Comparison of ENCODE assay signal across 8 cellular contexts in the genomic region with DNA sequence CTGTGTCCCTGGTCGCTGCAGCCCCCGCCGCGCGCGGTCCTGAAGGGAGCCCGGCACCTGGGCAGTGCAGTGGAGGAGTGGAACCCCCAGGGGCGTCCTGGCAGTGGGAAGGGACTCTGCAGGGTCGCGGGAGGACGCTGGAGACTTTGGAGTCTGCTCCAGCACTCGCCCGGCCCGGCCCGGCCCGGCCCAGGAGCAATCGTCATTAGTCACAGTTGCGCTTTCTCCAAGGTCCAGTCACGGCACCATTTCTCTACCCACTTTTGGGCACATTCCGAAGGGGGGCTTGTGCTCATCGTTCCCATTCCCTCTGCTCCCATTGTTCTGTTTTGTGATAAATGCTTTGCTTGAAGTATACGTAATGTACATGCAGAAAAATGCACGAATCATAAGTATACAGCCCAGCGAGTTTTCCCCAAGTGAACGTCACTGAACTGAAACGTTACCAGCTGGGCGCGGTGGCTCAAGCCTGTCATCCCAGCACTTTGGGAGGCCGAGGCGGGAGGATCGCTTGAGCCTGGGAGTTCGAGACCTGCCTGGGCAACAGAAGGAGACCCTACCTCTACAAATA. TPM values are rescaled to one million over a fixed set of nuclear protein-coding genes. Genes with fewer than 3 reads are reported as not detected.
DNase-seq lines count a peak whose midpoint lies in the region; ATAC-seq and TF ChIP-seq lines count a peak whose summit lies in the region.

No MANE protein-coding gene starts in this region.

- peaks cover 47% of the 10 kb centered on the region for H3K36me3 Mint-ChIP-seq in CD4-positive, alpha-beta T cell (ENCODE audit: low read depth)
- H3K36me3 Mint-ChIP-seq in memory B cell, result peaks cover 7% of the 10 kb centered on the region

- H3K9me2 ChIP-seq in GM23248 (ENCODE audit: insufficient read depth) (no peaks in the 10 kb centered on the region), OCI-LY7 (ENCODE audit: insufficient read depth, low read length) (no peaks in the 10 kb centered on the region)

- H3K27me3 Mint-ChIP-seq in CD4-positive, alpha-beta T cell, result no peaks in the 10 kb centered on the region
- no peaks in the 10 kb centered on the region for H3K27me3 Mint-ChIP-seq in memory B cell

- H2AFZ ChIP-seq in GM23248 (peak overlapping the region; percentile 77), OCI-LY7 (ENCODE audit: low read length) (peak overlapping the region; percentile 45; the same call in 1 of the 2 replicates)

- no peak for ATAC-seq in CD4-positive, alpha-beta T cell (ENCODE audit: poor library complexity)
- ATAC-seq in memory B cell (ENCODE audit: low read depth) (peak; percentile 22), upper lobe of right lung (no peak)

- H3F3A ChIP-seq in GM23248 (ENCODE audit: insufficient read depth), result peaks cover 30% of the 10 kb centered on the region

- peak overlapping the region; percentile 85 for H3K9ac ChIP-seq in GM23248

- in situ Hi-C loops in GM23248 (cut with MboI), result no loop called here

- CTCF ChIA-PET in CD4-positive, alpha-beta T cell (lab: Charles Lee), result interaction anchor here (1.5 to 3.2 kb wide), 2 partner anchors 23 to 71 kb away, joined by 6 to 15 read pairs; a partner anchor contains a TSS
- CTCF ChIA-PET in OCI-LY7 (lab: Charles Lee; ENCODE audit: unreplicated experiment), result interaction anchor here (0.6 kb wide), 1 partner anchor 46 kb away, joined by 3 read pairs; a partner anchor contains a TSS

- H3K27ac ChIP-seq in CD4-positive, alpha-beta T cell (ENCODE audit: low read depth, low read length), result peak overlapping the region; percentile 35
- H3K27ac ChIP-seq in GM23248 (peak overlapping the region; percentile 54), OCI-LY7 (ENCODE audit: low read depth, low read length, poor library complexity, severe bottlenecking) (peak overlapping the region; percentile 29), coronary artery (peak overlapping the region; percentile 94 to 95), upper lobe of right lung (peak overlapping the region; percentile 66)

- no peak for TF ChIP-seq CTCF in CD4-positive, alpha-beta T cell (IDR thresholded peaks at IDR 0.05)
- TF ChIP-seq CTCF in OCI-LY7 (conservative IDR thresholded peaks at IDR 0.05; ENCODE audit: low read length) (no peak), coronary artery (IDR thresholded peaks at IDR 0.05) (no peak), upper lobe of right lung (IDR thresholded peaks at IDR 0.05) (no peak)

- no TSS peak for BruUV-seq in OCI-LY7 (replicated peaks; lab: Mats Ljungman, UMichigan)

- peak overlapping the region; percentile 94 for H3K4me3 Mint-ChIP-seq in CD4-positive, alpha-beta T cell
- H3K4me3 Mint-ChIP-seq in memory B cell, result peak overlapping the region; percentile 93

- H3K79me2 ChIP-seq in GM23248 (ENCODE audit: insufficient read depth) (peaks cover 75% of the 10 kb centered on the region), OCI-LY7 (ENCODE audit: insufficient read depth, low read depth, low read length) (peaks cover 9% of the 10 kb centered on the region; the same call in 1 of the 2 replicates)

- DNase-seq in CD4-positive, alpha-beta T cell, result no peak
- DNase-seq in GM23248 (peak; percentile 86), OCI-LY7 (ENCODE audit: low spot score) (peak; percentile 23), coronary artery (ENCODE audit: low spot score) (no peak), memory B cell (ENCODE audit: low spot score in 2 of 2) (no peak), upper lobe of right lung (no peak), NCI-H128 (lab: John Stamatoyannopoulos, UW; ENCODE audit: unreplicated experiment) (no peak), NCI-H1694 (lab: John Stamatoyannopoulos, UW) (no peak)

- no peaks in the 10 kb centered on the region for H3K27me3 ChIP-seq in CD4-positive, alpha-beta T cell (ENCODE audit: control insufficient read depth, insufficient read depth, low read length)
- H3K27me3 ChIP-seq in GM23248 (replicated peaks; ENCODE audit: insufficient read depth) (no peaks in the 10 kb centered on the region), upper lobe of right lung (no peaks in the 10 kb centered on the region)

- H3K9me3 ChIP-seq in CD4-positive, alpha-beta T cell (ENCODE audit: control insufficient read depth, low read length), result no peaks in the 10 kb centered on the region
- H3K9me3 ChIP-seq in GM23248 (ENCODE audit: low read depth) (no peaks in the 10 kb centered on the region), OCI-LY7 (ENCODE audit: low read length) (no peaks in the 10 kb centered on the region), upper lobe of right lung (no peaks in the 10 kb centered on the region)

- peak overlapping the region; percentile 81 for H3K4me3 ChIP-seq in GM23248
- peak overlapping the region; percentile 94 for H3K4me3 ChIP-seq in OCI-LY7 (ENCODE audit: low read depth, low read length, poor library complexity, severe bottlenecking)
- peak overlapping the region; percentile 87 for H3K4me3 ChIP-seq in coronary artery
- peak overlapping the region; percentile 82 for H3K4me3 ChIP-seq in upper lobe of right lung

- H3K36me3 ChIP-seq in GM23248 (ENCODE audit: low read depth), result 0 out of 2 replicates have a peak, but pooled peaks cover under 1% of the 10 kb centered on the region
- peaks cover 55% of the 10 kb centered on the region for H3K36me3 ChIP-seq in OCI-LY7 (ENCODE audit: insufficient read depth, low read length)
- H3K36me3 ChIP-seq in upper lobe of right lung, result peaks cover 55% of the 10 kb centered on the region

- H3K4me2 ChIP-seq in GM23248 (ENCODE audit: unreplicated experiment) (peak overlapping the region; percentile 79), OCI-LY7 (ENCODE audit: low read length) (peak overlapping the region; percentile 99)

- no peaks in the 10 kb centered on the region for H3K9me3 Mint-ChIP-seq in CD4-positive, alpha-beta T cell
- H3K9me3 Mint-ChIP-seq in memory B cell, result no peaks in the 10 kb centered on the region

- H3K27ac Mint-ChIP-seq in CD4-positive, alpha-beta T cell, result peak overlapping the region; percentile 84
- peak overlapping the region; percentile 90 for H3K27ac Mint-ChIP-seq in memory B cell

- intact Hi-C loops in CD4-positive, alpha-beta T cell (cut with DNase I, micrococcal nuclease), result loop anchor here (1.0 to 5.0 kb wide), 9 partner anchors 12 to 157 kb away; a partner anchor contains a TSS
- intact Hi-C loops in OCI-LY7 (cut with micrococcal nuclease; ENCODE audit: unreplicated experiment) (loop anchor here (5.0 kb wide), 2 partner anchors 73 to 133 kb away; a partner anchor contains a TSS), upper lobe of right lung (cut with DNase I) (no loop called here)

- POLR2A ChIA-PET in CD4-positive, alpha-beta T cell (lab: Charles Lee), result interaction anchor here (0.6 to 3.7 kb wide), 6 partner anchors 10 to 135 kb away, joined by 3 to 28 read pairs (median 4); a partner anchor contains a TSS
- POLR2A ChIA-PET in OCI-LY7 (lab: Charles Lee), result interaction anchor here (0.9 to 1.6 kb wide), 2 partner anchors 9 to 46 kb away, joined by 3 read pairs; a partner anchor contains a TSS

- no peaks in the 10 kb centered on the region for H3K4me1 ChIP-seq in GM23248 (ENCODE audit: insufficient read depth)
- peaks cover 24% of the 10 kb centered on the region for H3K4me1 ChIP-seq in OCI-LY7 (ENCODE audit: insufficient read depth, low read length, poor library complexity, severe bottlenecking)
- peaks cover 21% of the 10 kb centered on the region for H3K4me1 ChIP-seq in upper lobe of right lung

- 2% methylated on average over 28 to 30 of the region's 32 CpGs for WGBS in GM23248 (ENCODE audit: low coverage in 1 of 2, low lambda C conversion rate in 2 of 2, missing lambda C conversion rate in 2 of 2), 2 experiments

- H3K4me1 Mint-ChIP-seq in CD4-positive, alpha-beta T cell (ENCODE audit: low read depth), result peaks cover 29% of the 10 kb centered on the region
- peaks cover 25% of the 10 kb centered on the region for H3K4me1 Mint-ChIP-seq in memory B cell

- H4K20me1 ChIP-seq in GM23248 (ENCODE audit: insufficient read depth) (no peaks in the 10 kb centered on the region), OCI-LY7 (ENCODE audit: insufficient read depth, low read length) (no peaks in the 10 kb centered on the region)

RNA-seq across cellular contexts. Expression of a gene that starts 1.0 kb away (rescaled TPM):
- total RNA-seq in CD4-positive, alpha-beta T cell, result 10 to 100 TPM; 15.2 to 18.7 TPM
- total RNA-seq in GM23248 (2014; rRNA removed; shearing (Covaris generic)), result 14.5 and 18.8 TPM in 2 replicates
- polyA plus RNA-seq in GM23248 (2016; fragmentation: Nextera tagmentation; extraction: Ambion mirVana), result 19.0 and 19.5 TPM in 2 replicates
- total RNA-seq in OCI-LY7 (2014; rRNA removed; shearing (Covaris generic)), result 22.4 and 24.9 TPM in 2 replicates
- total RNA-seq in OCI-LY7 (2022), result 17.2 and 19.0 TPM in 2 replicates
- 15.3 TPM for total RNA-seq in upper lobe of right lung

RNA-seq across cellular contexts. Expression of a gene that starts 12.1 kb away (rescaled TPM):
- total RNA-seq in CD4-positive, alpha-beta T cell, result 1 to 10 TPM; 4.0 to 4.9 TPM
- total RNA-seq in GM23248 (2014; rRNA removed; shearing (Covaris generic)), result 21.3 and 21.5 TPM in 2 replicates
- 11.2 and 11.6 TPM in 2 replicates for polyA plus RNA-seq in GM23248 (2016; fragmentation: Nextera tagmentation; extraction: Ambion mirVana)
- total RNA-seq in OCI-LY7 (2014; rRNA removed; shearing (Covaris generic)), result 5.3 and 7.9 TPM in 2 replicates
- 14.6 and 14.7 TPM in 2 replicates for total RNA-seq in OCI-LY7 (2022)
- total RNA-seq in upper lobe of right lung, result 10.8 TPM

RNA-seq across cellular contexts. Expression of a gene that starts 23.0 kb away (rescaled TPM):
- 10 to 100 TPM; 32.0 to 33.5 TPM for total RNA-seq in CD4-positive, alpha-beta T cell
- 39.3 and 52.9 TPM in 2 replicates for total RNA-seq in GM23248 (2014; rRNA removed; shearing (Covaris generic))
- 16.6 and 17.7 TPM in 2 replicates for polyA plus RNA-seq in GM23248 (2016; fragmentation: Nextera tagmentation; extraction: Ambion mirVana)
- total RNA-seq in OCI-LY7 (2014; rRNA removed; shearing (Covaris generic)), result 7.2 and 7.4 TPM in 2 replicates
- total RNA-seq in OCI-LY7 (2022) (5.6 and 7.6 TPM in 2 replicates), upper lobe of right lung (21.8 TPM)

RNA-seq across cellular contexts. Expression of a gene that starts 45.9 kb away (rescaled TPM):
- total RNA-seq in CD4-positive, alpha-beta T cell, result 10 to 100 TPM; 31.4 to 31.7 TPM
- total RNA-seq in GM23248 (2014; rRNA removed; shearing (Covaris generic)), result 16.4 and 31.7 TPM in 2 replicates
- polyA plus RNA-seq in GM23248 (2016; fragmentation: Nextera tagmentation; extraction: Ambion mirVana), result 11.2 and 15.4 TPM in 2 replicates
- 28.9 and 41.9 TPM in 2 replicates for total RNA-seq in OCI-LY7 (2014; rRNA removed; shearing (Covaris generic))
- 51.3 and 58.2 TPM in 2 replicates for total RNA-seq in OCI-LY7 (2022)
- total RNA-seq in upper lobe of right lung, result 31.5 TPM

Comparison
In these comparisons a context has a peak if more than half of its experiments do, and no peak if none do; other contexts are left out.
1. DNase-seq: peak in GM23248 (single experiment) and OCI-LY7 (single experiment); none in CD4-positive, alpha-beta T cell (0 of 10), coronary artery (single experiment), memory B cell (0 of 2), upper lobe of right lung (single experiment), NCI-H128 (single experiment) and NCI-H1694 (single experiment).
2. H3K27ac ChIP-seq: peak in every context shown above with its lines; median percentile 94 in coronary artery; 66 in upper lobe of right lung; 54 in GM23248; 35 in CD4-positive, alpha-beta T cell; 29 in OCI-LY7.
3. Peak in every context shown above with its lines, with median percentiles within 50 percentile points of each other: H3K4me3 ChIP-seq.